In genomic region chr22:49726701-49727101, GRCh38 we compare ENCODE assay signal across 20 cellular contexts.
"Had no signal": no experiment of that assay in that cellular context is flagged by ENCODE, and none has a peak within 500 bp of the region (broad histone marks: within the 10 kb centered on the region; RNA-seq: fewer than 3 reads in every experiment).

No MANE protein-coding gene starts in this region.

- ATAC-seq: foreskin keratinocyte; left cardiac atrium; left ventricle myocardium superior; naive thymus-derived CD4-positive, alpha-beta T cell; right cardiac atrium; stimulated activated naive CD8-positive, alpha-beta T cell treated with anti-CD3 and anti-CD28 coated beads, Interleukin-15, Interleukin-2, amounts not matched to agents 100 U/mL and 50 U/mL, for 24 hours; upper lobe of right lung had no signal

- H3K27me3 ChIP-seq: ovary had no signal

- DNase-seq: cerebellar nuclear complex; colonic mucosa; dermis blood vessel endothelial cell; foreskin keratinocyte; immature natural killer cell; kidney; left cardiac atrium; left ventricle myocardium superior; mesenchymal stem cell; naive thymus-derived CD4-positive, alpha-beta T cell; ovary; right cardiac atrium; stimulated activated CD4-positive, alpha-beta T cell treated with anti-CD3 and anti-CD28 coated beads, Interleukin-2, amount 100 ng/mL, for 48 hours; stimulated activated naive CD8-positive, alpha-beta T cell treated with anti-CD3 and anti-CD28 coated beads, Interleukin-15, Interleukin-2, amounts not matched to agents 100 U/mL and 50 U/mL, for 24 hours; thyroid gland had no signal

- H3K27ac Mint-ChIP-seq: immature natural killer cell; naive thymus-derived CD4-positive, alpha-beta T cell; progenitor cell of endocrine pancreas had no signal

- H3K4me2 ChIP-seq: smooth muscle cell had no signal

- H3K9me3 Mint-ChIP-seq: immature natural killer cell had no signal

- H3K36me3 ChIP-seq: colonic mucosa, ovary, suprapubic skin, thyroid gland, upper lobe of right lung had no signal

- H3K4me3 ChIP-seq: colonic mucosa, lung, ovary, smooth muscle cell, suprapubic skin, thyroid gland, upper lobe of right lung had no signal

- H3K4me1 ChIP-seq: colonic mucosa, foreskin keratinocyte, thyroid gland, upper lobe of right lung had no signal

- H3K27ac ChIP-seq: colonic mucosa, foreskin keratinocyte, ovary, suprapubic skin, thyroid gland, upper lobe of right lung had no signal
